1 cellular context compared by ENCODE assay signal in genomic region chr17:82029990-82030469, GRCh38.
TF ChIP-seq lines count a peak whose summit lies in the region.

No MANE protein-coding gene starts in this region.

TF ChIP-seq in IMR-90, 13 proteins besides CTCF, POLR2A, EP300 and RAD21:
- TF ChIP-seq BHLHE40 (IDR thresholded peaks at IDR 0.05; ENCODE audit: low read depth, low read length), result no peak
TF ChIP-seq in IMR-90: peak in this region for 0.
